8 cellular contexts compared by ENCODE assay signal in genomic region chr7:116630932-116631449, GRCh38. TPM values are rescaled to one million over a fixed set of nuclear protein-coding genes. Genes with fewer than 3 reads are reported as not detected.
DNase-seq lines count a peak whose midpoint lies in the region; ATAC-seq and TF ChIP-seq lines count a peak whose summit lies in the region.

No MANE protein-coding gene starts in this region.

- TF ChIP-seq CTCF in brain microvascular endothelial cell (IDR thresholded peaks at IDR 0.05; ENCODE audit: low read depth, low read length, missing control alignments) = no peak

- in situ Hi-C loops in brain microvascular endothelial cell (cut with HindIII; ENCODE audit: low pct_ligation_motif_present, low sequenced_read_pairs) = no loop called here

- peak; percentile 3 for DNase-seq in NCI-H2171 treated with DMSO at 0.1 percent for 48 hours (lab: John Stamatoyannopoulos, UW)
- no peak for DNase-seq in NCI-H2171 (lab: John Stamatoyannopoulos, UW)
- peak; percentile 91 for DNase-seq in brain microvascular endothelial cell
- peak; percentile 42 to 54 for DNase-seq in memory B cell (ENCODE audit: low spot score in 2 of 2)
- DNase-seq in RPMI8226 = no peak
- no peak for DNase-seq in activated naive CD8-positive, alpha-beta T cell treated with anti-CD3 and anti-CD28 coated beads for 36 hours
- DNase-seq in GDM1 (lab: John Stamatoyannopoulos, UW) = no peak

- no peaks in the 10 kb centered on the region for H3K36me3 ChIP-seq in brain microvascular endothelial cell (replicated peaks)

- no peak overlapping the region for H3K27ac ChIP-seq in brain microvascular endothelial cell

- H3K27me3 Mint-ChIP-seq in IgD-negative memory B cell (peaks cover 3% of the 10 kb centered on the region), memory B cell (peaks cover 9% of the 10 kb centered on the region)
- H3K27me3 Mint-ChIP-seq in activated naive CD8-positive, alpha-beta T cell treated with anti-CD3 and anti-CD28 coated beads for 36 hours = peaks cover 42% of the 10 kb centered on the region

- H3K27ac Mint-ChIP-seq in IgD-negative memory B cell (peak overlapping the region; percentile 14 to 82 (median 38)), memory B cell (peak overlapping the region; percentile 92)
- no peak overlapping the region for H3K27ac Mint-ChIP-seq in activated naive CD8-positive, alpha-beta T cell treated with anti-CD3 and anti-CD28 coated beads for 36 hours

- peak; percentile 83 for ATAC-seq in memory B cell (ENCODE audit: low read depth)

- no peaks in the 10 kb centered on the region for H3K9me3 Mint-ChIP-seq in IgD-negative memory B cell
- H3K9me3 Mint-ChIP-seq in memory B cell = no peaks in the 10 kb centered on the region
- H3K9me3 Mint-ChIP-seq in activated naive CD8-positive, alpha-beta T cell treated with anti-CD3 and anti-CD28 coated beads for 36 hours = no peaks in the 10 kb centered on the region

- H3K4me3 Mint-ChIP-seq in IgD-negative memory B cell = peak overlapping the region; percentile 43 to 95 (median 76)
- peak overlapping the region; percentile 87 for H3K4me3 Mint-ChIP-seq in memory B cell
- no peak overlapping the region for H3K4me3 Mint-ChIP-seq in activated naive CD8-positive, alpha-beta T cell treated with anti-CD3 and anti-CD28 coated beads for 36 hours

- H3K4me1 Mint-ChIP-seq in IgD-negative memory B cell (peaks cover 8 to 14% (median 12%) of the 10 kb centered on the region in 3 donors), memory B cell (peaks cover 10% of the 10 kb centered on the region)
- H3K4me1 Mint-ChIP-seq in activated naive CD8-positive, alpha-beta T cell treated with anti-CD3 and anti-CD28 coated beads for 36 hours = no peaks in the 10 kb centered on the region

- no peaks in the 10 kb centered on the region for H3K27me3 ChIP-seq in brain microvascular endothelial cell (replicated peaks)

- no peak overlapping the region for H3K4me3 ChIP-seq in brain microvascular endothelial cell (ENCODE audit: low read depth, low read length)

- H3K36me3 Mint-ChIP-seq in IgD-negative memory B cell = no peaks in the 10 kb centered on the region
- H3K36me3 Mint-ChIP-seq in memory B cell = no peaks in the 10 kb centered on the region
- no peaks in the 10 kb centered on the region for H3K36me3 Mint-ChIP-seq in activated naive CD8-positive, alpha-beta T cell treated with anti-CD3 and anti-CD28 coated beads for 36 hours

RNA-seq across cellular contexts. Expression of gene MET, which starts 41.0 kb away (rescaled TPM):
- not detected for polyA plus RNA-seq in IgD-negative memory B cell
- under 1 TPM; 0.58 to 0.72 TPM for total RNA-seq in activated naive CD8-positive, alpha-beta T cell treated with anti-CD3 and anti-CD28 coated beads for 36 hours

Comparison
In these comparisons a context has a peak if more than half of its experiments do, and no peak if none do; other contexts are left out.
1. DNase-seq: peak in NCI-H2171 treated with DMSO at 0.1 percent for 48 hours (single experiment), brain microvascular endothelial cell (single experiment) and memory B cell (2 of 2); none in NCI-H2171 (single experiment), RPMI8226 (single experiment), activated naive CD8-positive, alpha-beta T cell treated with anti-CD3 and anti-CD28 coated beads for 36 hours (single experiment) and GDM1 (single experiment).